In the genomic region with DNA sequence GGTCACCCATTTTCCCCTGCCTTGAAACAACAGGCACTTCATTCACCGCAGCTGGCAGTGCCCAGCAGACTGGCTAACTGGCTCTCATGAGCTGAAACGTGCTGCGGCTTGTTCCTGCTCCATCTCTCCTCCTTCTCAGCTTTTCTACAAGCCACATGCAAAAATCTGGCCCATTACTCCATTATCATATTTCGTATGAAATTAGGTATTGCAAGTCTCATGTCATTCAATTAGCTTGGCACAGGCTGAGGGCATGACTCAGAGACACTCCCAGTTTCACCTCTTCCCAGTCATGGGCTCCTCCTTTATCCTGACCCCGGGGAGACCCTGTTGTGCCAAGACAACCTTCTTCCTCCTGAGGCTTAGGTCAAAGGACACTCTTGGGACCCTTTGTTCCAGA, we compare ENCODE assay signal across 19 cellular contexts. TPM values are rescaled to one million over a fixed set of nuclear protein-coding genes. Genes with fewer than 3 reads are reported as not detected.
A peak's percentile ranks its signal among the peaks of the same experiment; 100 is the strongest.
DNase-seq lines count a peak whose midpoint lies in the region; ATAC-seq, FAIRE-seq and TF ChIP-seq lines count a peak whose summit lies in the region.
"Had no signal": no experiment of that assay in that cellular context is flagged by ENCODE, and none has a peak within 500 bp of the region (broad histone marks: within the 10 kb centered on the region; RNA-seq: fewer than 3 reads in every experiment).

No MANE protein-coding gene starts in this region.

- no peak overlapping the region for H2BK15ac ChIP-seq in H1 (ENCODE audit: low read length)

- no peak overlapping the region for H2BK5ac ChIP-seq in H1 (ENCODE audit: low read depth, low read length)

- no peak for TF ChIP-seq CTCF in H1 (IDR thresholded peaks at IDR 0.05; ENCODE audit: control extremely low read depth in 1 of 3, insufficient read depth in 1 of 3, low read depth in 1 of 3, low read length in 3 of 3)
- TF ChIP-seq CTCF in nephron (IDR thresholded peaks at IDR 0.05; ENCODE audit: unreplicated experiment in 3 of 3) = no peak
- no peak for TF ChIP-seq CTCF in right lobe of liver (IDR thresholded peaks at IDR 0.05)

- TF ChIP-seq EP300 in H1 (IDR thresholded peaks at IDR 0.05; ENCODE audit: borderline replicate concordance in 1 of 2, low read depth in 2 of 2, low read length in 2 of 2) = no peak

- H3K27me3 Mint-ChIP-seq in nephron (ENCODE audit: low read depth) = peaks cover 9% of the 10 kb centered on the region
- H3K27me3 Mint-ChIP-seq: CD4-positive, CD25-positive, alpha-beta regulatory T cell; naive thymus-derived CD8-positive, alpha-beta T cell; stimulated activated naive CD8-positive, alpha-beta T cell treated with anti-CD3 and anti-CD28 coated beads, Interleukin-15, amount 100 ng/mL, for 72 hours had no signal

- intact Hi-C loops in right lobe of liver (cut with DNase I) = no loop called here

- no peak overlapping the region for H2BK12ac ChIP-seq in H1 (ENCODE audit: low read depth, low read length)

- no peak overlapping the region for H3K23ac ChIP-seq in H1 (ENCODE audit: insufficient read length)

- no peak overlapping the region for H3K56ac ChIP-seq in H1 (replicated peaks; ENCODE audit: insufficient read length, low read depth, low read length)

- no peak for TF ChIP-seq RAD21 in H1 (IDR thresholded peaks at IDR 0.05 in 1 of 2, conservative IDR thresholded peaks at IDR 0.05 in 1 of 2; ENCODE audit: low read depth in 2 of 2, low read length in 2 of 2)

- H3K27me3 ChIP-seq in BLaER1 treated with 17β-estradiol and CSF1 and Interleukin-3, amounts not matched to agents 10 nM and 100 nM = no peaks in the 10 kb centered on the region
- H3K27me3 ChIP-seq in H1 (replicated peaks in 1 of 4; ENCODE audit: control insufficient read depth in 3 of 4, extremely low read depth in 1 of 4, insufficient read depth in 3 of 4, low read length in 3 of 4) (no peaks in the 10 kb centered on the region), right lobe of liver (no peaks in the 10 kb centered on the region)
- H3K27me3 ChIP-seq: colonic mucosa, gastroesophageal sphincter, vagina had no signal

- ATAC-seq in HG03045 (IDR thresholded peaks at IDR 0.05; ENCODE audit: unreplicated experiment) = no peak
- no peak for ATAC-seq in stimulated activated naive CD8-positive, alpha-beta T cell treated with anti-CD3 and anti-CD28 coated beads, Interleukin-15, Interleukin-2, amounts not matched to agents 100 U/mL and 50 U/mL, for 24 hours
- ATAC-seq in right lobe of liver = no peak
- ATAC-seq in GM21447 (IDR thresholded peaks at IDR 0.05; ENCODE audit: unreplicated experiment) = no peak
- ATAC-seq: gastroesophageal sphincter; naive thymus-derived CD8-positive, alpha-beta T cell; stimulated activated naive CD8-positive, alpha-beta T cell treated with anti-CD3 and anti-CD28 coated beads, Interleukin-15, amount 100 ng/mL, for 72 hours had no signal

- H3K4ac ChIP-seq in H1 (replicated peaks; ENCODE audit: insufficient read length, low read depth, low read length) = no peak overlapping the region

- no peaks in the 10 kb centered on the region for H3K36me3 ChIP-seq in BLaER1 treated with 17β-estradiol and CSF1 and Interleukin-3, amounts not matched to agents 10 nM and 100 nM
- H3K36me3 ChIP-seq in H1 (ENCODE audit: control insufficient read depth in 2 of 4, insufficient read depth in 4 of 4, low read length in 3 of 4) (no peaks in the 10 kb centered on the region), right lobe of liver (no peaks in the 10 kb centered on the region)
- H3K36me3 ChIP-seq: colonic mucosa, gastroesophageal sphincter, prostate gland, vagina had no signal

- H3K9me3 ChIP-seq in BLaER1 treated with 17β-estradiol and CSF1 and Interleukin-3, amounts not matched to agents 10 nM and 100 nM (replicated peaks in 1 of 11) = peaks cover 6 to 21% (median 14%) of the 10 kb centered on the region in 11 experiments; a peak in 19 of 22 replicates
- H3K9me3 ChIP-seq in H1 (ENCODE audit: insufficient read depth in 2 of 2, low read depth in 1 of 2, low read length in 1 of 2) (no peaks in the 10 kb centered on the region), right lobe of liver (no peaks in the 10 kb centered on the region)
- H3K9me3 ChIP-seq: colonic mucosa, prostate gland, vagina had no signal

- H3K14ac ChIP-seq in H1 (ENCODE audit: insufficient read length) = no peak overlapping the region

- no peaks in the 10 kb centered on the region for H4K20me1 ChIP-seq in BLaER1 treated with 17β-estradiol and CSF1 and Interleukin-3, amounts not matched to agents 10 nM and 100 nM
- H4K20me1 ChIP-seq in H1 (replicated peaks in 1 of 2; ENCODE audit: control insufficient read depth in 1 of 2, insufficient read depth in 2 of 2, low read length in 2 of 2) = no peaks in the 10 kb centered on the region

- H4K5ac ChIP-seq in H1 (ENCODE audit: insufficient read length, low read depth, low read length) = no peak overlapping the region

- H4K91ac ChIP-seq in H1 (replicated peaks; ENCODE audit: insufficient read length, low read length) = no peak overlapping the region

- peak overlapping the region in 1 of 3 experiments; percentile 1 for H3K4me3 Mint-ChIP-seq in nephron
- H3K4me3 Mint-ChIP-seq: activated naive CD4-positive, alpha-beta T cell treated with anti-CD3 and anti-CD28 coated beads for 36 hours; CD4-positive, CD25-positive, alpha-beta regulatory T cell; naive thymus-derived CD8-positive, alpha-beta T cell; stimulated activated naive CD8-positive, alpha-beta T cell treated with anti-CD3 and anti-CD28 coated beads, Interleukin-15, amount 100 ng/mL, for 72 hours had no signal

- H3K79me2 ChIP-seq in H1 (ENCODE audit: control insufficient read depth in 1 of 2, insufficient read depth in 2 of 2, low read length in 2 of 2) = no peaks in the 10 kb centered on the region

- no peak for TF ChIP-seq POLR2A in H1 (IDR thresholded peaks at IDR 0.05; ENCODE audit: control extremely low read depth in 1 of 2, low read depth in 2 of 2, low read length in 2 of 2)
- TF ChIP-seq POLR2A in right lobe of liver (IDR thresholded peaks at IDR 0.05) = no peak

- DNase-seq in NCI-H1105 (lab: John Stamatoyannopoulos, UW) = peak; percentile 22
- no peak for DNase-seq in H1 (ENCODE audit: low read depth in 1 of 2, low spot score in 2 of 2)
- DNase-seq in stimulated activated naive CD8-positive, alpha-beta T cell treated with anti-CD3 and anti-CD28 coated beads, Interleukin-15, Interleukin-2, amounts not matched to agents 100 U/mL and 50 U/mL, for 24 hours = no peak
- no peak for DNase-seq in right lobe of liver
- DNase-seq: ACHN; activated naive CD4-positive, alpha-beta T cell treated with anti-CD3 and anti-CD28 coated beads for 36 hours; CD4-positive, CD25-positive, alpha-beta regulatory T cell; colonic mucosa; IMR-90; naive thymus-derived CD8-positive, alpha-beta T cell; stimulated activated naive CD8-positive, alpha-beta T cell treated with anti-CD3 and anti-CD28 coated beads, Interleukin-15, amount 100 ng/mL, for 72 hours; T-helper 1 cell had no signal

- no peak overlapping the region for H2BK120ac ChIP-seq in H1 (replicated peaks; ENCODE audit: low read depth, low read length)

- peaks cover 5% of the 10 kb centered on the region for H3K9me3 Mint-ChIP-seq in nephron
- H3K9me3 Mint-ChIP-seq: stimulated activated naive CD8-positive, alpha-beta T cell treated with anti-CD3 and anti-CD28 coated beads, Interleukin-15, amount 100 ng/mL, for 72 hours had no signal

- no peak overlapping the region for H3K18ac ChIP-seq in H1 (ENCODE audit: extremely low read depth, low read length)

- H3K79me1 ChIP-seq in H1 (ENCODE audit: low read depth, low read length) = no peaks in the 10 kb centered on the region

- H3K9ac ChIP-seq in BLaER1 treated with 17β-estradiol and CSF1 and Interleukin-3, amounts not matched to agents 10 nM and 100 nM = peak overlapping the region in 1 of 11 experiments; percentile 20; a peak in 1 of 22 replicates
- H3K9ac ChIP-seq in H1 (replicated peaks in 1 of 4; ENCODE audit: extremely low read depth in 1 of 4, low read depth in 3 of 4, low read length in 3 of 4) = no peak overlapping the region

- H3K4me2 ChIP-seq in BLaER1 treated with 17β-estradiol and CSF1 and Interleukin-3, amounts not matched to agents 10 nM and 100 nM = peak overlapping the region in 7 of 11 experiments; percentile 23 to 85 (median 63); a peak in 13 of 22 replicates
- no peak overlapping the region for H3K4me2 ChIP-seq in H1 (ENCODE audit: insufficient read depth in 1 of 2, low read depth in 2 of 2, low read length in 2 of 2)

- H3K4me3 ChIP-seq in BLaER1 treated with 17β-estradiol and CSF1 and Interleukin-3, amounts not matched to agents 10 nM and 100 nM = no peak overlapping the region
- no peak overlapping the region for H3K4me3 ChIP-seq in H1 (ENCODE audit: extremely low read depth in 1 of 4, insufficient read depth in 2 of 4, low read depth in 3 of 4, low read length in 4 of 4)
- no peak overlapping the region for H3K4me3 ChIP-seq in right lobe of liver
- H3K4me3 ChIP-seq: colonic mucosa, gastroesophageal sphincter, prostate gland, vagina had no signal

- no peak overlapping the region for H2AK5ac ChIP-seq in H1 (ENCODE audit: low read depth, low read length)

- peak overlapping the region; percentile 40 to 81 (median 70) for H3K27ac Mint-ChIP-seq in nephron
- H3K27ac Mint-ChIP-seq: activated naive CD4-positive, alpha-beta T cell treated with anti-CD3 and anti-CD28 coated beads for 36 hours; CD4-positive, CD25-positive, alpha-beta regulatory T cell; stimulated activated naive CD8-positive, alpha-beta T cell treated with anti-CD3 and anti-CD28 coated beads, Interleukin-15, amount 100 ng/mL, for 72 hours had no signal

- FAIRE-seq in H1 (lab: Jason Lieb, UNC) = no peak

- H3K23me2 ChIP-seq in H1 (ENCODE audit: low read depth, low read length) = no peaks in the 10 kb centered on the region

- H2BK20ac ChIP-seq in H1 (ENCODE audit: low read length) = no peak overlapping the region

- H3K4me1 Mint-ChIP-seq in nephron = peaks cover 62% of the 10 kb centered on the region
- H3K4me1 Mint-ChIP-seq: CD4-positive, CD25-positive, alpha-beta regulatory T cell had no signal

- H3K36me3 Mint-ChIP-seq in nephron (ENCODE audit: low read depth) = no peaks in the 10 kb centered on the region
- H3K36me3 Mint-ChIP-seq: naive thymus-derived CD8-positive, alpha-beta T cell had no signal

- 94% methylated on average over 5 of the region's 5 CpGs; no CpG with 5 or more reads in 1 of the 2 experiments for WGBS in H1 (ENCODE audit: extremely low coverage in 1 of 2, insufficient coverage in 1 of 2, insufficient read length in 1 of 2, insufficient replicate concordance in 2 of 2, low coverage in 1 of 2, low lambda C conversion rate in 2 of 2, missing lambda C conversion rate in 1 of 2), 2 experiments
- WGBS in right lobe of liver (ENCODE audit: insufficient coverage, low coverage, low lambda C conversion rate, missing lambda C conversion rate) = 87% methylated on average over 5 of the region's 5 CpGs

- peaks cover 14 to 39% (median 26%) of the 10 kb centered on the region in 10 experiments for H3K4me1 ChIP-seq in BLaER1 treated with 17β-estradiol and CSF1 and Interleukin-3, amounts not matched to agents 10 nM and 100 nM
- H3K4me1 ChIP-seq in H1 (replicated peaks in 1 of 4; ENCODE audit: control insufficient read depth in 3 of 4, insufficient read depth in 4 of 4, low read length in 3 of 4) (peaks cover 2 to 9% (median 5%) of the 10 kb centered on the region in 4 experiments), right lobe of liver (no peaks in the 10 kb centered on the region)
- H3K4me1 ChIP-seq: colonic mucosa, gastroesophageal sphincter, prostate gland had no signal

- H2AFZ ChIP-seq in H1 (ENCODE audit: low read length) = 0 out of 2 replicates have a peak overlapping the region, but pooled peaks have one; percentile 3

- H3K27ac ChIP-seq in BLaER1 treated with 17β-estradiol and CSF1 and Interleukin-3, amounts not matched to agents 10 nM and 100 nM = no peak overlapping the region; a peak in 1 of 22 replicates
- H3K27ac ChIP-seq in H1 (ENCODE audit: low read depth, low read length) (no peak overlapping the region), right lobe of liver (no peak overlapping the region)
- H3K27ac ChIP-seq: colonic mucosa, gastroesophageal sphincter, prostate gland, vagina had no signal

- H4K8ac ChIP-seq in H1 (ENCODE audit: extremely low read depth, insufficient read depth, low read length) = no peak overlapping the region; the same call in 1 of the 2 replicates

- POLR2A ChIA-PET in H1 (lab: Charles Lee; ENCODE audit: partially characterized antibody) = interaction anchor here (0.9 kb wide), 1 partner anchor 59 kb away, joined by 3 read pairs; no protein-coding TSS in a partner anchor

- CTCF ChIA-PET in H1 (lab: Charles Lee; ENCODE audit: partially characterized antibody) = interaction anchor here (1.1 to 1.8 kb wide), 5 partner anchors 41 to 152 kb away, joined by 3 to 5 read pairs (median 3); partner anchors contain the start of gene EPHB3

RNA-seq across cellular contexts. Expression of gene MAGEF1, which starts 59.9 kb away (rescaled TPM):
- 54.1 and 56.7 TPM in 2 replicates for total RNA-seq in H1 (2021; fragmentation: NEBNext Ultra II Directional; extraction: Animal tissue kit (Norgen Biotek cat#: 25700))
- polyA plus RNA-seq in H1 (2011; rRNA removed) = 26.5 and 29.5 TPM in 2 replicates
- 51.9 TPM for polyA plus RNA-seq in H1 (2011; cell fraction: cytosol; rRNA removed)
- polyA plus RNA-seq in H1 (2011; cell fraction: nucleus; rRNA removed) = 18.1 TPM
- polyA plus RNA-seq in H1 (2012, experiment 1 of 2) = 47.6 to 57.8 TPM (median 52.1 TPM) in 4 replicates
- polyA plus RNA-seq in H1 (2012, experiment 2 of 2) = 31.8 TPM
- polyA plus RNA-seq in H1 (2013, experiment 1 of 2) = 33.0 TPM
- polyA plus RNA-seq in H1 (2013, experiment 2 of 2) = 35.2 TPM
- polyA minus RNA-seq in H1 (2011; rRNA and poly(A)+ RNA removed) = 11.3 and 12.0 TPM in 2 replicates
- 21.2 TPM for polyA minus RNA-seq in H1 (2011; cell fraction: cytosol; rRNA and poly(A)+ RNA removed)
- 11.4 TPM for polyA minus RNA-seq in H1 (2011; cell fraction: nucleus; rRNA and poly(A)+ RNA removed)
- 10 to 100 TPM in 4 of 6 experiments, 1 to 10 TPM in 2; 8.2 to 17.1 (median 10.9) TPM for total RNA-seq in right lobe of liver

Comparison
In these comparisons a context has a peak if more than half of its experiments do, and no peak if none do; other contexts are left out.
1. H3K4me2 ChIP-seq: peak in BLaER1 treated with 17β-estradiol and CSF1 and Interleukin-3, amounts not matched to agents 10 nM and 100 nM (7 of 11); none in H1 (0 of 2).